8 cellular contexts compared by ENCODE assay signal in the genomic region with DNA sequence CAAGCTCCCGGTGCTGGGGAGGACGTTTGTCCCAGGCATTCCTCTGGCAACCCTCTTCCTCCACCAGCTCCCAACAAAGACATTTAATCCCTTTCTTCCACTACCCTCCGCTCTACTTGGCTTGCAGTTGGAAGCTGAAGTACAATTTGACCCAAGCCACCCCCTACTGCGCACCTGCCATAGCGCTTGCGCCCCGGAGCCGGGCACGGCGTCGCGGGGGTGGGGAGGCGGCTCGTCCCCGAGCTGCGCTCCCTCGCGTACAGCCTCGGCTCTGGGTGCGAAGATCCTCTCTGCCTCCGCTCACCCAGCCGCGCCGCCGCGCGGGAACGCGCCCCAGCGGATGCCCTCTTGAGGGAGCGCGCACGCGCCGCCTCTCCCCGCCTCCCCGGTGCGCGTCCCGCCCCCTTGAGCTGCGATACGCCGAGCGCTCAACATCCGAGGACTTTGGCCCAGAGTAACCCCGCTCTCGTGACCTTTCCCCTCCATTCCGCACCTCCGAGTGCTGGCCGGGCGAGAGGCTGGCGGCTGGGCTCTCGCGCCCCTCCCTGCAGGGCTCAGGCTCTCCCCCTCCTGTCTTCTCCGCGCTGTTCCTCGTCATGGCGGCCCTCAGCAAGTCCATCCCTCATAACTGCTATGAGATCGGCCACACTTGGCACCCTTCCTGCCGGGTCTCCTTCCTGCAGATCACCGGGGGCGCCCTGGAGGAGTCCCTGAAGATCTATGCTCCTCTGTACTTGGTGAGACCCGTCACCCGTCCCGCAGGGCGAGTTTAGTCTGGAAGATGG. TPM values are rescaled to one million over a fixed set of nuclear protein-coding genes. Genes with fewer than 3 reads are reported as not detected.
DNase-seq lines count a peak whose midpoint lies in the region; ATAC-seq, FAIRE-seq and TF ChIP-seq lines count a peak whose summit lies in the region.

A gene (plus strand): TSS at position 485 of the 785 bp plus-strand sequence. CDS start 112 bp downstream, at position 597.

- 0 to 1% methylated on average over 53 to 66 of the region's 66 CpGs for WGBS in pancreas, 2 donors
- 0 to 1% methylated on average over 20 to 40 of the region's 66 CpGs for WGBS in thyroid gland, 2 donors

- ATAC-seq in HG02798 (IDR thresholded peaks at IDR 0.05; ENCODE audit: poor library complexity, unreplicated experiment) (peak; percentile 99), Right ventricle myocardium superior (ENCODE audit: poor library complexity) (peak; percentile 98), pancreas (peak; percentile 97 to 99 (median 98))

- H3K4me1 ChIP-seq in pancreas (peaks cover 7 to 18% (median 9%) of the 10 kb centered on the region in 3 donors), thyroid gland (peaks cover 23 to 25% of the 10 kb centered on the region in 2 donors)

- TF ChIP-seq POLR2A in GM12891 (IDR thresholded peaks at IDR 0.05; ENCODE audit: low read depth, low read length) (peak; percentile 73), thyroid gland (IDR thresholded peaks at IDR 0.05) (peak in 1 of 2 donors; percentile 88)

- H3K36me3 ChIP-seq in pancreas = no peaks in the 10 kb centered on the region
- no peaks in the 10 kb centered on the region for H3K36me3 ChIP-seq in thyroid gland

- H3K4me3 ChIP-seq in pancreas (peak within 1 kb of the TSS; percentile 64 to 86 (median 76)), thyroid gland (replicated peaks in 1 of 3) (peak within 1 kb of the TSS; percentile 68 to 100 (median 70))

- peak; percentile 99 for FAIRE-seq in GM12891 (lab: Jason Lieb, UNC)
- no peak for FAIRE-seq in pancreas (lab: Jason Lieb, UNC)

- no peaks in the 10 kb centered on the region for H3K27me3 ChIP-seq in pancreas
- no peaks in the 10 kb centered on the region for H3K27me3 ChIP-seq in thyroid gland

- no peak for TF ChIP-seq CTCF in pancreas (IDR thresholded peaks at IDR 0.05)
- TF ChIP-seq CTCF in thyroid gland (IDR thresholded peaks at IDR 0.05) = peak in 2 of 6 experiments; percentile 7

- peak within 1 kb of the TSS; percentile 65 to 90 (median 80) for H3K27ac ChIP-seq in pancreas
- peak within 1 kb of the TSS; percentile 72 to 98 (median 94) for H3K27ac ChIP-seq in thyroid gland

- no peaks in the 10 kb centered on the region for H3K9me3 ChIP-seq in pancreas
- H3K9me3 ChIP-seq in thyroid gland = no peaks in the 10 kb centered on the region

- peak; percentile 93 for DNase-seq in GM12891 (ENCODE audit: insufficient read length, low spot score)
- peak; percentile 82 for DNase-seq in NCI-H1417 treated with DMSO at 0.1 percent for 48 hours (lab: John Stamatoyannopoulos, UW)
- DNase-seq in SW 1271 (lab: John Stamatoyannopoulos, UW) = peak; percentile 78 to 94
- DNase-seq in activated naive CD8-positive, alpha-beta T cell treated with anti-CD3 and anti-CD28 coated beads, Interleukin-2, amount 50 U/mL, for 16 hours (ENCODE audit: low read depth, low spot score) = peak; percentile 80
- DNase-seq in Right ventricle myocardium superior = peak; percentile 97
- DNase-seq in pancreas = peak; percentile 91 to 97 (median 92)
- peak; percentile 93 to 94 for DNase-seq in thyroid gland

- intact Hi-C loops in Right ventricle myocardium superior (cut with DNase I) = loop anchor here (5.0 kb wide), 1 partner anchor 80 kb away; a partner anchor contains a TSS
- intact Hi-C loops in pancreas (cut with DNase I) = no loop called here
- intact Hi-C loops in thyroid gland (cut with DNase I) = loop anchor here (5.0 kb wide), 1 partner anchor 80 kb away; a partner anchor contains a TSS

TF ChIP-seq in GM12891, 5 proteins besides CTCF, POLR2A, EP300 and RAD21:
- TF ChIP-seq TAF1 (IDR thresholded peaks at IDR 0.05; ENCODE audit: low read depth, low read length) (peak; percentile 47; the same call in 1 of the 2 replicates), POU2F2 (IDR thresholded peaks at IDR 0.05; ENCODE audit: low read depth, low read length) (0 out of 2 replicates have a peak, but pooled peaks have one; percentile 9), SPI1 (IDR thresholded peaks at IDR 0.05; ENCODE audit: low read depth, low read length) (no peak), PAX5 (IDR thresholded peaks at IDR 0.05; ENCODE audit: insufficient read depth, low read length, severe bottlenecking) (no peak), POLR2AphosphoS5 (IDR thresholded peaks at IDR 0.05; ENCODE audit: low read depth, low read length) (peak; percentile 55; the same call in 1 of the 2 replicates)

RNA-seq across cellular contexts. Expression of the gene that starts here (rescaled TPM):
- 4.1 TPM for polyA plus RNA-seq in GM12891 (2012; ENCODE audit: low read depth, missing spikeins)
- total RNA-seq in Right ventricle myocardium superior (17.2 TPM), pancreas (10 to 100 TPM in 1 of 6 donors, 1 to 10 TPM in 5; 7.3 to 10.1 (median 8.5) TPM), thyroid gland (10 to 100 TPM; 17.2 to 69.6 (median 33.0) TPM)
- 1 to 10 TPM; 2.6 to 5.5 TPM for polyA plus RNA-seq in pancreas

Comparison
In these comparisons a context has a peak if more than half of its experiments do, and no peak if none do; other contexts are left out.
1. Peak in every context shown above with its lines: DNase-seq, ATAC-seq, H3K4me3 ChIP-seq and H3K27ac ChIP-seq.
2. intact Hi-C loops: an anchor here in Right ventricle myocardium superior (5.0 kb wide) and thyroid gland (5.0 kb wide); none called in pancreas.